9 cellular contexts compared by ENCODE assay signal in genomic region chr6:15255481-15256414, GRCh38. TPM values are rescaled to one million over a fixed set of nuclear protein-coding genes. Genes with fewer than 3 reads are reported as not detected.
DNase-seq lines count a peak whose midpoint lies in the region; ATAC-seq and TF ChIP-seq lines count a peak whose summit lies in the region.
"Had no signal": no experiment of that assay in that cellular context is flagged by ENCODE, and none has a peak within 500 bp of the region (broad histone marks: within the 10 kb centered on the region; RNA-seq: fewer than 3 reads in every experiment).

No MANE protein-coding gene starts in this region.

- DNase-seq in SK-N-MC (ENCODE audit: low read depth, low spot score), result no peak
- DNase-seq in sigmoid colon, result no peak
- DNase-seq in posterior cingulate gyrus, result no peak
- DNase-seq in EL, result no peak
- no peak for DNase-seq in HEK293T (ENCODE audit: extremely low spot score)
- DNase-seq: NCI-H1930 had no signal

- intact Hi-C loops in sigmoid colon (cut with DNase I), result loop anchor here (10.0 kb wide), 1 partner anchor 369 kb away; no protein-coding TSS in a partner anchor
- intact Hi-C loops in posterior cingulate gyrus (cut with DNase I), result no loop called here

- H3K27ac ChIP-seq in SK-N-MC (no peak overlapping the region), neural cell (ENCODE audit: low read length) (peak overlapping the region; percentile 33), sigmoid colon (no peak overlapping the region)

- H3K9me2 ChIP-seq in neural cell (ENCODE audit: insufficient read depth, low read length), result no peaks in the 10 kb centered on the region

- POLR2A ChIA-PET in HEK293T (lab: Yijun Ruan, JAX), result no interaction called here

- TF ChIP-seq EP300 in neural cell (conservative IDR thresholded peaks at IDR 0.05; ENCODE audit: poor library complexity, severe bottlenecking) (no peak), sigmoid colon (IDR thresholded peaks at IDR 0.05) (no peak)

- no peak for TF ChIP-seq RAD21 in neural cell (conservative IDR thresholded peaks at IDR 0.05)

- H3K36me3 ChIP-seq in SK-N-MC (ENCODE audit: insufficient read depth, low read length) (peaks cover 17% of the 10 kb centered on the region), neural cell (ENCODE audit: insufficient read depth, low read length) (no peaks in the 10 kb centered on the region), sigmoid colon (no peaks in the 10 kb centered on the region)

- H3F3A ChIP-seq in neural cell (ENCODE audit: insufficient read depth, low read length, poor library complexity, severe bottlenecking), result no peaks in the 10 kb centered on the region

- H3K4me1 ChIP-seq in sigmoid colon, result peaks cover 0 to 59% (median 52%) of the 10 kb centered on the region in 4 donors

- H4K20me1 ChIP-seq in neural cell (ENCODE audit: insufficient read depth), result no peaks in the 10 kb centered on the region

- no peak overlapping the region for H2AFZ ChIP-seq in neural cell (ENCODE audit: low read depth, low read length)

- no peak for TF ChIP-seq CTCF in neural cell (IDR thresholded peaks at IDR 0.05; ENCODE audit: poor library complexity, severe bottlenecking)
- no peak for TF ChIP-seq CTCF in sigmoid colon (IDR thresholded peaks at IDR 0.05)

- WGBS in sigmoid colon, 2 donors, result 59 to 67% methylated on average over 5 of the region's 5 CpGs

- no peaks in the 10 kb centered on the region for H3K27me3 ChIP-seq in neural cell (ENCODE audit: insufficient read depth, low read depth, low read length)
- H3K27me3 ChIP-seq in sigmoid colon, result no peaks in the 10 kb centered on the region

- H3K9ac ChIP-seq in SK-N-MC (ENCODE audit: insufficient read length) (no peak overlapping the region), neural cell (ENCODE audit: low read length) (no peak overlapping the region)

- CTCF ChIA-PET in HEK293T (lab: Yijun Ruan, JAX), result interaction anchor here (1.0 kb wide), 1 partner anchor 133 kb away, joined by 3 read pairs; no protein-coding TSS in a partner anchor

- peak; percentile 73 for ATAC-seq in GM19025 (IDR thresholded peaks at IDR 0.05; ENCODE audit: low read depth, unreplicated experiment)
- peak; percentile 54 for ATAC-seq in HG02852 (IDR thresholded peaks at IDR 0.05; ENCODE audit: unreplicated experiment)

- no peak overlapping the region for H3K4me2 ChIP-seq in neural cell (ENCODE audit: low read length)

- H3K9me3 ChIP-seq in SK-N-MC (ENCODE audit: low read depth, low read length), result no peaks in the 10 kb centered on the region
- H3K9me3 ChIP-seq in neural cell (ENCODE audit: low read length), result no peaks in the 10 kb centered on the region
- no peaks in the 10 kb centered on the region for H3K9me3 ChIP-seq in sigmoid colon

- H3K79me2 ChIP-seq in neural cell (replicated peaks; ENCODE audit: insufficient read depth, low read length), result peaks cover 95% of the 10 kb centered on the region

- TF ChIP-seq POLR2A in sigmoid colon (IDR thresholded peaks at IDR 0.05), result no peak

- peak overlapping the region; percentile 7; the same call in 1 of the 2 replicates for H3K4me3 ChIP-seq in SK-N-MC
- no peak overlapping the region for H3K4me3 ChIP-seq in neural cell (ENCODE audit: low read length)
- H3K4me3 ChIP-seq in sigmoid colon, result no peak overlapping the region

TF ChIP-seq in neural cell, 6 proteins besides CTCF, POLR2A, EP300 and RAD21:
- TF ChIP-seq SMC3 (conservative IDR thresholded peaks at IDR 0.05; ENCODE audit: poor library complexity) (no peak), TAF1 (IDR thresholded peaks at IDR 0.05; ENCODE audit: low read depth) (no peak), EZH2 (IDR thresholded peaks at IDR 0.05; ENCODE audit: borderline replicate concordance, insufficient read depth, low read length, poor library complexity, severe bottlenecking) (no peak), MXI1 (conservative IDR thresholded peaks at IDR 0.05; ENCODE audit: poor library complexity, severe bottlenecking) (no peak), REST (IDR thresholded peaks at IDR 0.05; ENCODE audit: borderline replicate concordance) (no peak)
TF ChIP-seq in neural cell: peak in this region for 0.

TF ChIP-seq in HEK293T, 16 proteins besides CTCF, POLR2A, EP300 and RAD21:
- no peak for TF ChIP-seq ZNF384 (IDR thresholded peaks at IDR 0.05)
- no peak for TF ChIP-seq SUZ12 (IDR thresholded peaks at IDR 0.05)
- TF ChIP-seq FOXA1 (IDR thresholded peaks at IDR 0.05), result no peak
- no peak for TF ChIP-seq TARDBP (IDR thresholded peaks at IDR 0.05)
- TF ChIP-seq FOXM1 (IDR thresholded peaks at IDR 0.05; ENCODE audit: borderline replicate concordance), result no peak
- no peak for TF ChIP-seq FOXK2 (IDR thresholded peaks at IDR 0.05)
- TF ChIP-seq L3MBTL2 (conservative IDR thresholded peaks at IDR 0.05), result no peak
- no peak for TF ChIP-seq BHLHE40 (IDR thresholded peaks at IDR 0.05; ENCODE audit: borderline replicate concordance)
- no peak for TF ChIP-seq ELF4 (IDR thresholded peaks at IDR 0.05)
- no peak for TF ChIP-seq LEF1 (IDR thresholded peaks at IDR 0.05; ENCODE audit: borderline replicate concordance)

RNA-seq across cellular contexts. Expression of gene JARID2, which starts 9.9 kb away (rescaled TPM):
- 25.0 and 25.5 TPM in 2 replicates for polyA plus RNA-seq in neural cell
- polyA minus RNA-seq in neural cell, result 62.3 and 63.8 TPM in 2 replicates
- 1 to 10 TPM; 6.1 to 7.8 (median 6.8) TPM for total RNA-seq in sigmoid colon
- 1 to 10 TPM; 1.8 to 7.3 (median 2.1) TPM for polyA plus RNA-seq in sigmoid colon
